14 cellular contexts compared by ENCODE assay signal in the genomic region with DNA sequence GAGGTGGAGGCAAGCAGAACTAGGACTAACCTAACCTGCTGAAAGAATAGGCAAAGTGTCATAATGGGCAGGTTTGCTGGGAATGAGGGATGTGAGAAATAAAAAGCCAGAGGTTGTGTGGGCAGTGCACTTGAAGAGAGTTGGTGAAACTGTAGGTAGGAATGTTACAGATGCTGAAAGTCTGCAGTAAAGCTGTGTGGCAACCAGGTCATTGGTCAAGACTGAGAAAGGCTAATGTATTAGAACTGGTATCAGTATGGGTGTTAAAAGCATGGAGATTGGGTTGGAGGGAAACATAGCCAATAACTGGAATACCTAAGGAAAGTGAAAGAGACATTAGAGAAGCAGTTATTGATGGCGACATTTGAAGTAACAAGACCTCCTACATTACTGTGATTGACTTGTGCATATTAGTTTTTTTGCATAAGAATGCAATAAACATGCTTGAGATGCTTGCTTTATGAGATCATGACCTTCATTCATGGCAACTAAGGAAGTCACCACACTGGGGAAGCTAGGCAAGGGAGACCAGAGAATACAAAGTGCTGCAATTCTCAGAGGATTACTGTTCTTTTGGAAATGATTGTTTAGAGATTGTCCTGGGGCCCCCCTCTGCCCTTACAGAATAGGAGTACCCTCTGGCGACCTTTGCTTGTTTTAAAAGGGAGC. TPM values are rescaled to one million over a fixed set of nuclear protein-coding genes. Genes with fewer than 3 reads are reported as not detected.
DNase-seq lines count a peak whose midpoint lies in the region; ATAC-seq, FAIRE-seq and TF ChIP-seq lines count a peak whose summit lies in the region.
"Had no signal": no experiment of that assay in that cellular context is flagged by ENCODE, and none has a peak within 500 bp of the region (broad histone marks: within the 10 kb centered on the region; RNA-seq: fewer than 3 reads in every experiment).

No MANE protein-coding gene starts in this region.

- H2AK5ac ChIP-seq in neuronal stem cell (ENCODE audit: low read depth, low read length), result no peak overlapping the region

- H2AFZ ChIP-seq in neuronal stem cell (ENCODE audit: low read length), result no peak overlapping the region

- H3K9ac ChIP-seq in neuronal stem cell (ENCODE audit: low read depth, low read length, poor library complexity), result no peak overlapping the region

- no peak overlapping the region for H4K91ac ChIP-seq in neuronal stem cell (ENCODE audit: low read depth, low read length, poor library complexity)

- no peak overlapping the region for H3K4me3 ChIP-seq in RWPE2 (ENCODE audit: severe bottlenecking)
- H3K4me3 ChIP-seq in epithelial cell of proximal tubule (ENCODE audit: low read depth, low read length), result no peak overlapping the region
- H3K4me3 ChIP-seq in neuronal stem cell (ENCODE audit: low read length in 2 of 2), result no peak overlapping the region
- H3K4me3 ChIP-seq: Peyer's patch, sigmoid colon had no signal

- H3K4ac ChIP-seq in neuronal stem cell (ENCODE audit: low read length), result no peak overlapping the region

- intact Hi-C loops in left colon (cut with DNase I, micrococcal nuclease), result no loop called here

- H3K14ac ChIP-seq in neuronal stem cell (ENCODE audit: low read length), result no peak overlapping the region

- no peak overlapping the region for H2BK120ac ChIP-seq in neuronal stem cell (ENCODE audit: low read depth, low read length)

- H3K27me3 ChIP-seq in RWPE2 (ENCODE audit: insufficient read depth, poor library complexity, severe bottlenecking) (no peaks in the 10 kb centered on the region), neuronal stem cell (ENCODE audit: control insufficient read depth in 3 of 3, insufficient read depth in 3 of 3, low read depth in 1 of 3, low read length in 3 of 3) (no peaks in the 10 kb centered on the region)
- H3K27me3 ChIP-seq: Peyer's patch, sigmoid colon had no signal

- no peak overlapping the region for H2BK12ac ChIP-seq in neuronal stem cell (ENCODE audit: low read length)

- in situ Hi-C loops in G401 (cut with HindIII; ENCODE audit: low sequenced_read_pairs), result no loop called here

- no peak for FAIRE-seq in RCC 7860 (lab: Jason Lieb, UNC)

- WGBS in neuronal stem cell (ENCODE audit: extremely low coverage in 2 of 2, insufficient read length in 2 of 2, insufficient replicate concordance in 1 of 2), 2 donors, result no CpG with 5 or more reads among the region's 2 CpGs

- H3K18ac ChIP-seq in neuronal stem cell (ENCODE audit: low read length), result no peak overlapping the region

- H3K27ac ChIP-seq in RWPE2 (ENCODE audit: poor library complexity, severe bottlenecking) (peak overlapping the region; percentile 22), neuronal stem cell (replicated peaks; ENCODE audit: low read length) (peak overlapping the region; percentile 69)
- H3K27ac ChIP-seq: HL-60, Peyer's patch, sigmoid colon had no signal

- no peak overlapping the region for H2BK5ac ChIP-seq in neuronal stem cell (ENCODE audit: low read length)

- H3K79me1 ChIP-seq in neuronal stem cell (ENCODE audit: low read depth, low read length), result no peaks in the 10 kb centered on the region

- peak; percentile 72 for DNase-seq in G401 (ENCODE audit: low spot score)
- DNase-seq in RWPE2 (ENCODE audit: low spot score), result no peak
- DNase-seq in epithelial cell of proximal tubule (ENCODE audit: low read depth), result peak; percentile 82
- DNase-seq in neuronal stem cell (ENCODE audit: low spot score), result peak; percentile 41
- DNase-seq in left colon, result no peak
- DNase-seq in RCC 7860 (ENCODE audit: low spot score), result no peak
- DNase-seq in UCSD-AML1 (lab: John Stamatoyannopoulos, UW; ENCODE audit: unreplicated experiment), result no peak
- DNase-seq in SK-N-DZ (ENCODE audit: low spot score), result no peak
- DNase-seq: activated CD4-positive, alpha-beta T cell treated with anti-CD3 and anti-CD28 coated beads, Interleukin-2, amount 50 U/mL, for 1 hour; DMS 273 treated with DMSO at 0.1 percent for 48 hours; NCI-H1694 treated with DMSO at 0.1 percent for 48 hours; Peyer's patch; sigmoid colon had no signal

- H3K4me1 ChIP-seq in RWPE2 (ENCODE audit: insufficient read depth, poor library complexity, severe bottlenecking) (peaks cover 8% of the 10 kb centered on the region), neuronal stem cell (ENCODE audit: control insufficient read depth in 2 of 2, insufficient read depth in 1 of 2, low read depth in 1 of 2, low read length in 2 of 2) (peaks cover 4 to 17% of the 10 kb centered on the region in 2 donors)
- H3K4me1 ChIP-seq: Peyer's patch had no signal

- no peak overlapping the region for H3K23ac ChIP-seq in neuronal stem cell (ENCODE audit: low read depth, low read length, poor library complexity)

- H2BK15ac ChIP-seq in neuronal stem cell (ENCODE audit: low read length), result no peak overlapping the region

- no peak overlapping the region for H3K4me2 ChIP-seq in neuronal stem cell (ENCODE audit: insufficient read depth, low read length, poor library complexity, severe bottlenecking)

- TF ChIP-seq CTCF in RWPE2 (IDR thresholded peaks at IDR 0.05; ENCODE audit: poor library complexity, severe bottlenecking) (no peak), epithelial cell of proximal tubule (conservative IDR thresholded peaks at IDR 0.05; ENCODE audit: low read depth, low read length) (no peak)

- no peak overlapping the region for H4K8ac ChIP-seq in neuronal stem cell (ENCODE audit: low read depth, low read length)

- no peaks in the 10 kb centered on the region for H3K9me3 ChIP-seq in RWPE2 (ENCODE audit: severe bottlenecking)
- peaks cover 1 to 18% of the 10 kb centered on the region in 2 donors for H3K9me3 ChIP-seq in neuronal stem cell (replicated peaks in 1 of 2; ENCODE audit: control insufficient read depth in 2 of 2, insufficient read depth in 1 of 2, low read depth in 1 of 2, low read length in 2 of 2)
- H3K9me3 ChIP-seq: Peyer's patch, sigmoid colon had no signal

- ATAC-seq in RWPE2 (ENCODE audit: low read depth), result peak; percentile 73
- ATAC-seq in left colon, result no peak

- no peaks in the 10 kb centered on the region for H3K36me3 ChIP-seq in RWPE2 (ENCODE audit: low read depth)
- no peaks in the 10 kb centered on the region for H3K36me3 ChIP-seq in neuronal stem cell (replicated peaks in 1 of 2; ENCODE audit: control insufficient read depth in 2 of 2, insufficient read depth in 2 of 2, low read length in 2 of 2)
- H3K36me3 ChIP-seq: Peyer's patch, sigmoid colon had no signal

RNA-seq across cellular contexts. Expression of a gene that starts 11.8 kb away (rescaled TPM):
- total RNA-seq in G401 (2014; rRNA removed; shearing (Covaris generic)), result 126 and 163 TPM in 2 replicates
- total RNA-seq in epithelial cell of proximal tubule, result 44.1 and 66.1 TPM in 2 replicates
- polyA plus RNA-seq in neuronal stem cell (2013, experiment 1 of 2), result 50.0 TPM
- 50.4 TPM for polyA plus RNA-seq in neuronal stem cell (2013, experiment 2 of 2)
- 1 to 10 TPM; 3.5 to 9.6 TPM for total RNA-seq in left colon
- 95.4 and 102 TPM in 2 replicates for polyA plus RNA-seq in SK-N-DZ (2014; cell fraction: cytosol; rRNA removed)
- 255 and 263 TPM in 2 replicates for polyA plus RNA-seq in SK-N-DZ (2014; cell fraction: nucleus; rRNA removed)

Comparison
In these comparisons a context has a peak if more than half of its experiments do, and no peak if none do; other contexts are left out.
1. DNase-seq: peak in G401 (single experiment), epithelial cell of proximal tubule (single experiment) and neuronal stem cell (single experiment); none in RWPE2 (single experiment), left colon (0 of 2), RCC 7860 (single experiment), UCSD-AML1 (single experiment) and SK-N-DZ (single experiment).